15 cellular contexts compared by ENCODE assay signal in genomic region chr13:79311456-79311855, GRCh38.
DNase-seq lines count a peak whose midpoint lies in the region; ATAC-seq, FAIRE-seq and TF ChIP-seq lines count a peak whose summit lies in the region.
"Had no signal": no experiment of that assay in that cellular context is flagged by ENCODE, and none has a peak within 500 bp of the region (broad histone marks: within the 10 kb centered on the region; RNA-seq: fewer than 3 reads in every experiment).

No MANE protein-coding gene starts in this region.

- no peaks in the 10 kb centered on the region for H3K36me3 ChIP-seq in GM23338 (ENCODE audit: insufficient read depth)
- H3K36me3 ChIP-seq in endothelial cell of umbilical vein (ENCODE audit: control insufficient read depth in 2 of 2, extremely low read depth in 1 of 2, insufficient read depth in 2 of 2, low read length in 2 of 2) = peaks cover 0 to 2% of the 10 kb centered on the region in 2 experiments
- H3K36me3 ChIP-seq in colonic mucosa = no peaks in the 10 kb centered on the region

- H3K4me2 ChIP-seq in GM23338 (no peak overlapping the region), endothelial cell of umbilical vein (ENCODE audit: insufficient read depth, low read length) (peak overlapping the region; percentile 12)
- H3K4me2 ChIP-seq: BLaER1 had no signal

- H2AFZ ChIP-seq in GM23338 (no peak overlapping the region), endothelial cell of umbilical vein (ENCODE audit: low read depth, low read length) (no peak overlapping the region)

- no peak for TF ChIP-seq POLR2A in endothelial cell of umbilical vein (IDR thresholded peaks at IDR 0.05; ENCODE audit: low read depth, low read length)

- no peaks in the 10 kb centered on the region for H3K27me3 ChIP-seq in GM23338 (ENCODE audit: insufficient read depth)
- H3K27me3 ChIP-seq in endothelial cell of umbilical vein (ENCODE audit: control insufficient read depth in 2 of 2, insufficient read depth in 2 of 2, low read length in 2 of 2) = peaks cover 3 to 4% of the 10 kb centered on the region in 2 experiments
- H3K27me3 ChIP-seq in colonic mucosa = no peaks in the 10 kb centered on the region
- H3K27me3 ChIP-seq: BLaER1 had no signal

- H3K27ac Mint-ChIP-seq in GM23338 = peak overlapping the region; percentile 9; the same call in 1 of the 2 replicates
- peak overlapping the region; percentile 51 for H3K27ac Mint-ChIP-seq in mesothelial cell of epicardium

- no peak overlapping the region for H3K4me3 Mint-ChIP-seq in GM23338
- no peak overlapping the region for H3K4me3 Mint-ChIP-seq in mesothelial cell of epicardium
- H3K4me3 Mint-ChIP-seq: H9 had no signal

- H3K79me2 ChIP-seq in GM23338 (replicated peaks; ENCODE audit: insufficient read depth) (no peaks in the 10 kb centered on the region), endothelial cell of umbilical vein (ENCODE audit: control insufficient read depth, insufficient read depth, low read length) (no peaks in the 10 kb centered on the region)

- H3K9me3 Mint-ChIP-seq in GM23338 (no peaks in the 10 kb centered on the region), mesothelial cell of epicardium (no peaks in the 10 kb centered on the region)
- H3K9me3 Mint-ChIP-seq: H9 had no signal

- BruUV-seq in endothelial cell of umbilical vein (replicated peaks; lab: Mats Ljungman, UMichigan) = no TSS peak

- dilution Hi-C loops in endothelial cell of umbilical vein (cut with MboI; ENCODE audit: extremely low pct_ligation_motif_present, low sequenced_read_pairs) = no loop called here

- H3K4me3 ChIP-seq in GM23338 (no peak overlapping the region), endothelial cell of umbilical vein (replicated peaks in 1 of 3; ENCODE audit: insufficient read depth in 1 of 3, low read depth in 1 of 3, low read length in 3 of 3) (no peak overlapping the region), colonic mucosa (no peak overlapping the region)
- H3K4me3 ChIP-seq: BLaER1 had no signal

- H3K9me2 ChIP-seq in GM23338 (ENCODE audit: insufficient read depth) = no peaks in the 10 kb centered on the region

- no peaks in the 10 kb centered on the region for H3K9me1 ChIP-seq in endothelial cell of umbilical vein (replicated peaks; ENCODE audit: control insufficient read depth, extremely low read depth, insufficient read depth, low read length)

- H3K9ac ChIP-seq in endothelial cell of umbilical vein (replicated peaks; ENCODE audit: extremely low read depth, insufficient read depth, low read length) (no peak overlapping the region), colonic mucosa (ENCODE audit: low read depth in 2 of 2, low read length in 2 of 2) (no peak overlapping the region)
- H3K9ac ChIP-seq: BLaER1 had no signal

- TF ChIP-seq CTCF in GM23338 (conservative IDR thresholded peaks at IDR 0.05; ENCODE audit: low read depth in 2 of 2) = no peak
- TF ChIP-seq CTCF in endothelial cell of umbilical vein (IDR thresholded peaks at IDR 0.05; ENCODE audit: extremely low read depth in 1 of 2, insufficient read depth in 1 of 2, low read depth in 1 of 2, low read length in 2 of 2) = no peak
- no peak for TF ChIP-seq CTCF in mesothelial cell of epicardium (IDR thresholded peaks at IDR 0.05; ENCODE audit: unreplicated experiment)
- no peak for TF ChIP-seq CTCF in colonic mucosa (IDR thresholded peaks at IDR 0.05)

- CTCF ChIA-PET in endothelial cell of umbilical vein (lab: Charles Lee) = no interaction called here

- POLR2A ChIA-PET in endothelial cell of umbilical vein (lab: Charles Lee) = no interaction called here

- DNase-seq in NCI-H82 (lab: John Stamatoyannopoulos, UW) (peak; percentile 31), NCI-H82 treated with DMSO at 0.1 percent for 48 hours (lab: John Stamatoyannopoulos, UW; ENCODE audit: unreplicated experiment) (no peak), GM23338 (ENCODE audit: low spot score) (no peak), endothelial cell of umbilical vein (ENCODE audit: low read depth, low spot score) (peak; percentile 72), mesothelial cell of epicardium (ENCODE audit: low spot score in 2 of 2, unreplicated experiment in 2 of 2) (no peak), colonic mucosa (no peak), RKO (ENCODE audit: low spot score) (no peak)
- DNase-seq: 8988T, H9, MV-4-11, NCI-H1417 treated with DMSO at 0.1 percent for 48 hours, NCI-H2029, NCI-H526 had no signal

- ATAC-seq in GM23338 (no peak), HG03108 (IDR thresholded peaks at IDR 0.05; ENCODE audit: unreplicated experiment) (no peak)

- H3K4me1 Mint-ChIP-seq in GM23338 = peaks cover 8% of the 10 kb centered on the region
- H3K4me1 Mint-ChIP-seq in mesothelial cell of epicardium = peaks cover 16% of the 10 kb centered on the region

- H3K27ac ChIP-seq in GM23338 (ENCODE audit: low read depth) (peak overlapping the region; percentile 14; the same call in 1 of the 2 replicates), endothelial cell of umbilical vein (ENCODE audit: insufficient read depth, low read depth, low read length) (no peak overlapping the region), colonic mucosa (no peak overlapping the region)
- H3K27ac ChIP-seq: BLaER1 had no signal

- H4K20me1 ChIP-seq in GM23338 (replicated peaks; ENCODE audit: insufficient read depth) (no peaks in the 10 kb centered on the region), endothelial cell of umbilical vein (replicated peaks; ENCODE audit: control insufficient read depth, extremely low read depth, insufficient read depth, low read length) (no peaks in the 10 kb centered on the region)
- H4K20me1 ChIP-seq: BLaER1 had no signal

- H3K36me3 Mint-ChIP-seq in GM23338 (ENCODE audit: low read depth) (peaks cover 3% of the 10 kb centered on the region; the same call in 1 of the 3 replicates), mesothelial cell of epicardium (peaks cover 2% of the 10 kb centered on the region)

- no peak for FAIRE-seq in endothelial cell of umbilical vein (lab: Jason Lieb, UNC)

- H3K27me3 Mint-ChIP-seq in GM23338 (ENCODE audit: insufficient read depth, low read depth, poor library complexity) = peaks cover 3% of the 10 kb centered on the region
- H3K27me3 Mint-ChIP-seq in mesothelial cell of epicardium (ENCODE audit: low read depth) = peaks cover 2% of the 10 kb centered on the region

- H3K9me3 ChIP-seq in endothelial cell of umbilical vein (replicated peaks; ENCODE audit: control insufficient read depth, insufficient read depth, low read length) = no peaks in the 10 kb centered on the region
- no peaks in the 10 kb centered on the region for H3K9me3 ChIP-seq in colonic mucosa
- H3K9me3 ChIP-seq: BLaER1 had no signal

- intact Hi-C loops in endothelial cell of umbilical vein (cut with micrococcal nuclease) (loop anchor here (5.0 kb wide), 1 partner anchor 81 kb away; no protein-coding TSS in a partner anchor), colonic mucosa (cut with DNase I) (no loop called here)

- no peaks in the 10 kb centered on the region for H3K4me1 ChIP-seq in GM23338 (ENCODE audit: insufficient read depth)
- H3K4me1 ChIP-seq in endothelial cell of umbilical vein (ENCODE audit: control insufficient read depth, extremely low read depth, insufficient read depth, low read length) = peaks cover 15% of the 10 kb centered on the region
- no peaks in the 10 kb centered on the region for H3K4me1 ChIP-seq in colonic mucosa
- H3K4me1 ChIP-seq: BLaER1 had no signal

- H3F3A ChIP-seq in GM23338 (replicated peaks; ENCODE audit: low read depth) = no peaks in the 10 kb centered on the region

TF ChIP-seq in GM23338, 12 proteins besides CTCF, POLR2A, EP300 and RAD21:
- no peak for TF ChIP-seq ZNF114 (CRISPR knock-in tag; IDR thresholded peaks at IDR 0.05)
- no peak for TF ChIP-seq POLR2AphosphoS5 (IDR thresholded peaks at IDR 0.05; ENCODE audit: low read depth)
- no peak for TF ChIP-seq CREB1 (CRISPR knock-in tag; IDR thresholded peaks at IDR 0.05; ENCODE audit: low read depth)
- no peak for TF ChIP-seq JUNB (IDR thresholded peaks at IDR 0.05; ENCODE audit: unreplicated experiment)
- no peak for TF ChIP-seq NANOG (IDR thresholded peaks at IDR 0.05; ENCODE audit: borderline replicate concordance)
- no peak for TF ChIP-seq EZH2 (IDR thresholded peaks at IDR 0.05; ENCODE audit: low read depth, unreplicated experiment)
- TF ChIP-seq ZNF331 (CRISPR knock-in tag; IDR thresholded peaks at IDR 0.05; ENCODE audit: low read depth) = no peak

TF ChIP-seq in endothelial cell of umbilical vein, 7 proteins besides CTCF, POLR2A, EP300 and RAD21:
- no peak for TF ChIP-seq EZH2 (IDR thresholded peaks at IDR 0.05; ENCODE audit: borderline replicate concordance, low read depth, low read length, severe bottlenecking)
- TF ChIP-seq JUN (IDR thresholded peaks at IDR 0.05; ENCODE audit: borderline replicate concordance, insufficient read depth, insufficient read length, low read depth) = no peak
- no peak for TF ChIP-seq MYC (IDR thresholded peaks at IDR 0.05; ENCODE audit: low read depth, low read length)
- no peak for TF ChIP-seq FOS (IDR thresholded peaks at IDR 0.05; ENCODE audit: borderline replicate concordance, insufficient read depth, low read length)
- no peak for TF ChIP-seq POLR2AphosphoS5 (IDR thresholded peaks at IDR 0.05; ENCODE audit: insufficient read depth, low read depth, low read length)
- TF ChIP-seq, protein P1, sequence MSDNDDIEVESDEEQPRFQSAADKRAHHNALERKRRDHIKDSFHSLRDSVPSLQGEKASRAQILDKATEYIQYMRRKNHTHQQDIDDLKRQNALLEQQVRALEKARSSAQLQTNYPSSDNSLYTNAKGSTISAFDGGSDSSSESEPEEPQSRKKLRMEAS (IDR thresholded peaks at IDR 0.05; ENCODE audit: insufficient read depth, insufficient read length) = no peak
- TF ChIP-seq GATA2 (IDR thresholded peaks at IDR 0.05; ENCODE audit: insufficient read depth, insufficient read length, low read depth, low read length) = no peak

Comparison
In these comparisons a context has a peak if more than half of its experiments do, and no peak if none do; other contexts are left out.
1. DNase-seq: peak in NCI-H82 (single experiment) and endothelial cell of umbilical vein (single experiment); none in NCI-H82 treated with DMSO at 0.1 percent for 48 hours (single experiment), GM23338 (single experiment), mesothelial cell of epicardium (0 of 2), colonic mucosa (single experiment) and RKO (single experiment).